11 cellular contexts compared by ENCODE assay signal in the genomic region with DNA sequence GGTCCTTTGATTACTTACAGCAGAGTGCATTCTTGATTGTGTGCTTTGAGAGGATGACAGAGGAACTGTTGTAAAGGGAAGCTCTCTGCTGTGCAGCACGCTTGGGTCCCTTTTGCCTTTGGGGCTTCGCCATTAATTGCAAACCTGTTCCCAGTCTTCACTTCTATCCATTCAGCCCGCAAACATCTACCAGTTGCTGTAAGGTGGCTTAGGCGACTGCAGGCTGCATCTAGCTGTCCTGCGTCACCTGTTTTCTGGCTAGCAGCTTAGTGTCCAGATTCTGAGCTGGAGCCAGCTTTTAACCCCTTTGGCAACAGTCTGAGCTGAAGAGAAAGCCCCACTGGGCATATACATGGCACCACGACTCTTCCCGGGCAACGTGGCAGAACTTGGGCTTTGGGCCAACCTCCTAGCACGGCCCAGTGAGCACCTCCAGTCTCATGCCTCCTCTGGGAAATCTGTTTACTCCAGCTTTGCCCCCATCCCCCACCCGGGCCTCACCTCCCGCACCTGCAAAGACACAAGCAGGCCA. TPM values are rescaled to one million over a fixed set of nuclear protein-coding genes. Genes with fewer than 3 reads are reported as not detected.
DNase-seq lines count a peak whose midpoint lies in the region; ATAC-seq and TF ChIP-seq lines count a peak whose summit lies in the region.
"Had no signal": no experiment of that assay in that cellular context is flagged by ENCODE, and none has a peak within 500 bp of the region (broad histone marks: within the 10 kb centered on the region; RNA-seq: fewer than 3 reads in every experiment).

No MANE protein-coding gene starts in this region.

- H3K4me1 ChIP-seq in skeletal muscle tissue (ENCODE audit: control insufficient read depth in 3 of 3, insufficient read depth in 3 of 3, low read length in 3 of 3), result peaks cover 26 to 40% (median 34%) of the 10 kb centered on the region in 3 donors

- peak; percentile 24 for DNase-seq in GM13977 (ENCODE audit: low spot score)
- DNase-seq in NCI-H2171 (lab: John Stamatoyannopoulos, UW), result peak; percentile 98
- peak; percentile 87 for DNase-seq in cerebellar cortex (ENCODE audit: low spot score)
- no peak for DNase-seq in OCI-M2 (lab: John Stamatoyannopoulos, UW; ENCODE audit: unreplicated experiment)
- DNase-seq: activated CD8-positive, alpha-beta memory T cell treated with anti-CD3 and anti-CD28 coated beads, Interleukin-2, amount 50 U/mL, for 48 hours; colonic mucosa; NCI-H1930 had no signal

- H3K4me3 ChIP-seq in skeletal muscle tissue (ENCODE audit: low read length in 3 of 3), result no peak overlapping the region
- H3K4me3 ChIP-seq: colonic mucosa had no signal

- H3K9me3 ChIP-seq in skeletal muscle tissue (ENCODE audit: control insufficient read depth in 3 of 3, low read length in 3 of 3), result no peaks in the 10 kb centered on the region
- H3K9me3 ChIP-seq: colonic mucosa had no signal

- H3K36me3 ChIP-seq in skeletal muscle tissue (ENCODE audit: control insufficient read depth in 3 of 3, insufficient read depth in 3 of 3, low read length in 3 of 3), result no peaks in the 10 kb centered on the region
- H3K36me3 ChIP-seq: colonic mucosa had no signal

- no peak overlapping the region for H3K27ac ChIP-seq in skeletal muscle tissue (ENCODE audit: low read depth, low read length)
- H3K27ac ChIP-seq: colonic mucosa had no signal

- TF ChIP-seq CTCF in GM13977 (IDR thresholded peaks at IDR 0.05; ENCODE audit: extremely low read depth, insufficient read depth, missing control alignments), result no peak

- H3K9ac ChIP-seq in skeletal muscle tissue (ENCODE audit: low read depth in 1 of 3, low read length in 3 of 3), result peak overlapping the region in 2 of 3 donors; percentile 8 to 43

- no peak for ATAC-seq in GM19023 (IDR thresholded peaks at IDR 0.05; ENCODE audit: unreplicated experiment)
- no peak for ATAC-seq in GM18502 (IDR thresholded peaks at IDR 0.05; ENCODE audit: poor library complexity, unreplicated experiment)
- ATAC-seq: sciatic nerve had no signal

- in situ Hi-C loops in GM13977 (cut with MboI; ENCODE audit: low pct_unique_long_range_greater_than_20kb, low sequenced_read_pairs, unreplicated experiment), result no loop called here

- no peaks in the 10 kb centered on the region for H3K27me3 ChIP-seq in skeletal muscle tissue (ENCODE audit: control insufficient read depth in 3 of 3, insufficient read depth in 3 of 3, low read length in 3 of 3)
- H3K27me3 ChIP-seq: colonic mucosa had no signal

RNA-seq across cellular contexts. Expression of a gene that starts 2.5 kb away (rescaled TPM):
- 12.5 TPM for total RNA-seq in skeletal muscle tissue

RNA-seq across cellular contexts. Expression of a gene that starts 2.5 kb away (rescaled TPM):
- total RNA-seq in skeletal muscle tissue, result 3.1 TPM

RNA-seq across cellular contexts. Expression of a gene that starts 11.2 kb away (rescaled TPM):
- total RNA-seq in skeletal muscle tissue, result 1.6 TPM

RNA-seq across cellular contexts. Expression of a gene that starts 42.3 kb away (rescaled TPM):
- total RNA-seq in skeletal muscle tissue, result 20.4 TPM

RNA-seq across cellular contexts. Expression of a gene that starts 47.2 kb away (rescaled TPM):
- 42.8 TPM for total RNA-seq in skeletal muscle tissue
